8 cellular contexts compared by ENCODE assay signal in genomic region chr17:38351412-38352222, GRCh38. TPM values are rescaled to one million over a fixed set of nuclear protein-coding genes. Genes with fewer than 3 reads are reported as not detected.
A peak's percentile ranks its signal among the peaks of the same experiment; 100 is the strongest.
DNase-seq lines count a peak whose midpoint lies in the region; ATAC-seq and TF ChIP-seq lines count a peak whose summit lies in the region.

Gene SOCS7 (plus strand): TSS chr17:38351844. CDS start chr17:38352053, 209 bp downstream.

- WGBS in lung, 2 donors: 4 to 12% methylated on average over 30 to 84 of the region's 84 CpGs

- peak within 1 kb of the TSS; percentile 94 to 98 (median 96) for H3K4me3 Mint-ChIP-seq in CD4-positive, CD25-positive, alpha-beta regulatory T cell
- peak within 1 kb of the TSS; percentile 80 for H3K4me3 Mint-ChIP-seq in activated CD8-positive, alpha-beta T cell treated with anti-CD3 and anti-CD28 coated beads for 36 hours

- peak; percentile 88 to 89 for ATAC-seq in CD4-positive, CD25-positive, alpha-beta regulatory T cell (ENCODE audit: low read depth in 2 of 2)
- ATAC-seq in GM19452 (IDR thresholded peaks at IDR 0.05; ENCODE audit: unreplicated experiment): peak; percentile 85
- ATAC-seq in HG03575 (IDR thresholded peaks at IDR 0.05; ENCODE audit: extremely low read depth, insufficient number of reproducible peaks, low FRiP score, unreplicated experiment): peak; percentile 54
- ATAC-seq in activated CD8-positive, alpha-beta T cell treated with anti-CD3 and anti-CD28 coated beads for 36 hours: peak; percentile 92
- peak; percentile 92 for ATAC-seq in lung (ENCODE audit: insufficient read depth, low FRiP score)

- peak within 1 kb of the TSS; percentile 95 to 98 (median 95) for H3K27ac Mint-ChIP-seq in CD4-positive, CD25-positive, alpha-beta regulatory T cell
- H3K27ac Mint-ChIP-seq in activated CD8-positive, alpha-beta T cell treated with anti-CD3 and anti-CD28 coated beads for 36 hours: peak within 1 kb of the TSS; percentile 97

- CTCF ChIA-PET in activated CD8-positive, alpha-beta T cell treated with anti-CD3 and anti-CD28 coated beads for 36 hours (lab: Charles Lee): interaction anchor here (1.0 to 11.9 kb wide), 4 partner anchors 10 to 72 kb away, joined by 3 to 203 read pairs (median 34); no protein-coding TSS in a partner anchor

- no peaks in the 10 kb centered on the region for H3K9me3 ChIP-seq in CD4-positive, CD25-positive, alpha-beta regulatory T cell (ENCODE audit: control insufficient read depth in 2 of 2, low read length in 2 of 2)
- no peaks in the 10 kb centered on the region for H3K9me3 ChIP-seq in lung (ENCODE audit: control insufficient read depth in 2 of 2, insufficient read depth in 1 of 2, low read length in 1 of 2)

- H3K4me1 ChIP-seq in CD4-positive, CD25-positive, alpha-beta regulatory T cell (ENCODE audit: control insufficient read depth, insufficient read depth, low read length, poor library complexity, severe bottlenecking): peaks cover 34% of the 10 kb centered on the region
- peaks cover 5 to 21% of the 10 kb centered on the region in 2 donors for H3K4me1 ChIP-seq in lung (ENCODE audit: control insufficient read depth in 2 of 2, insufficient read depth in 2 of 2, low read length in 2 of 2)

- intact Hi-C loops in activated CD8-positive, alpha-beta T cell treated with anti-CD3 and anti-CD28 coated beads for 36 hours (cut with micrococcal nuclease): no loop called here

- peaks cover 3% of the 10 kb centered on the region for H3K36me3 Mint-ChIP-seq in CD4-positive, CD25-positive, alpha-beta regulatory T cell
- H3K36me3 Mint-ChIP-seq in activated CD8-positive, alpha-beta T cell treated with anti-CD3 and anti-CD28 coated beads for 36 hours (ENCODE audit: low read depth): no peaks in the 10 kb centered on the region

- peaks cover 5 to 45% (median 34%) of the 10 kb centered on the region in 4 donors for H3K4me1 Mint-ChIP-seq in CD4-positive, CD25-positive, alpha-beta regulatory T cell
- peaks cover 40% of the 10 kb centered on the region for H3K4me1 Mint-ChIP-seq in activated CD8-positive, alpha-beta T cell treated with anti-CD3 and anti-CD28 coated beads for 36 hours (ENCODE audit: low read depth)

- H3K27me3 Mint-ChIP-seq in CD4-positive, CD25-positive, alpha-beta regulatory T cell: peaks cover 4% of the 10 kb centered on the region
- no peaks in the 10 kb centered on the region for H3K27me3 Mint-ChIP-seq in activated CD8-positive, alpha-beta T cell treated with anti-CD3 and anti-CD28 coated beads for 36 hours

- no peak for TF ChIP-seq CTCF in activated CD8-positive, alpha-beta T cell treated with anti-CD3 and anti-CD28 coated beads for 36 hours (IDR thresholded peaks at IDR 0.05)
- no peak for TF ChIP-seq CTCF in lung (IDR thresholded peaks at IDR 0.05; ENCODE audit: control extremely low read depth, extremely low read depth)

- H3K4me3 ChIP-seq in CD4-positive, CD25-positive, alpha-beta regulatory T cell (ENCODE audit: low read depth, low read length): peak within 1 kb of the TSS; percentile 81
- peak within 1 kb of the TSS; percentile 78 for H3K4me3 ChIP-seq in lung

- H3K27ac ChIP-seq in CD4-positive, CD25-positive, alpha-beta regulatory T cell (ENCODE audit: insufficient read depth, low read length, poor library complexity, severe bottlenecking): peak within 1 kb of the TSS; percentile 78
- peak within 1 kb of the TSS; percentile 81 to 90 for H3K27ac ChIP-seq in lung (ENCODE audit: low read depth in 1 of 2, low read length in 1 of 2)

- DNase-seq in CD4-positive, CD25-positive, alpha-beta regulatory T cell: peak; percentile 89 to 92 (median 90)
- DNase-seq in NCI-H82 treated with DMSO at 0.1 percent for 48 hours (lab: John Stamatoyannopoulos, UW; ENCODE audit: unreplicated experiment): peak; percentile 84
- DNase-seq in activated CD8-positive, alpha-beta T cell treated with anti-CD3 and anti-CD28 coated beads for 36 hours: peak; percentile 94
- DNase-seq in effector CD4-positive, alpha-beta T cell: peak; percentile 91
- peak; percentile 94 for DNase-seq in lung (ENCODE audit: low spot score)
- peak; percentile 86 to 92 (median 88) for DNase-seq in stimulated activated CD4-positive, alpha-beta T cell treated with anti-CD3 and anti-CD28 coated beads, TNF-alpha, amount 100 ng/mL, for 24 hours (ENCODE audit: low read depth in 3 of 3)

- POLR2A ChIA-PET in activated CD8-positive, alpha-beta T cell treated with anti-CD3 and anti-CD28 coated beads for 36 hours (lab: Charles Lee): interaction anchor here (0.7 to 1.6 kb wide), 4 partner anchors 9 to 64 kb away, joined by 3 to 5 read pairs (median 4); no protein-coding TSS in a partner anchor

- H3K27me3 ChIP-seq in CD4-positive, CD25-positive, alpha-beta regulatory T cell (ENCODE audit: control insufficient read depth, insufficient read depth, low read length): no peaks in the 10 kb centered on the region
- H3K27me3 ChIP-seq in lung (ENCODE audit: control insufficient read depth, insufficient read depth): no peaks in the 10 kb centered on the region

- no peaks in the 10 kb centered on the region for H3K36me3 ChIP-seq in CD4-positive, CD25-positive, alpha-beta regulatory T cell (ENCODE audit: control insufficient read depth, insufficient read depth, low read length)
- no peaks in the 10 kb centered on the region for H3K36me3 ChIP-seq in lung (ENCODE audit: control insufficient read depth in 2 of 2, insufficient read depth in 2 of 2, low read length in 2 of 2)

- H3K9me3 Mint-ChIP-seq in CD4-positive, CD25-positive, alpha-beta regulatory T cell: no peaks in the 10 kb centered on the region
- H3K9me3 Mint-ChIP-seq in activated CD8-positive, alpha-beta T cell treated with anti-CD3 and anti-CD28 coated beads for 36 hours: no peaks in the 10 kb centered on the region

RNA-seq across cellular contexts. Expression of gene SOCS7, which starts in this region (rescaled TPM):
- total RNA-seq in CD4-positive, CD25-positive, alpha-beta regulatory T cell: 14.4 TPM
- polyA plus RNA-seq in CD4-positive, CD25-positive, alpha-beta regulatory T cell: under 1 TPM; 0.32 to 0.47 (median 0.38) TPM
- total RNA-seq in activated CD8-positive, alpha-beta T cell treated with anti-CD3 and anti-CD28 coated beads for 36 hours: 10 to 100 TPM; 18.0 to 18.9 TPM
- 10 to 100 TPM; 12.0 to 23.6 TPM for total RNA-seq in lung
- 1 to 10 TPM; 6.5 to 8.3 TPM for polyA plus RNA-seq in lung

Comparison
In these comparisons a context has a peak if more than half of its experiments do, and no peak if none do; other contexts are left out.
1. Peak in every context shown above with its lines: DNase-seq, ATAC-seq, H3K4me3 ChIP-seq and H3K27ac ChIP-seq.
2. RNA of gene SOCS7 (polyA plus RNA-seq): 6.5 to 8.3 TPM in lung; 0.32 to 0.47 TPM in CD4-positive, CD25-positive, alpha-beta regulatory T cell; every median in the first group is over 4 times any median in the second.